Comparison of ENCODE assay signal across 25 cellular contexts in genomic region chr10:99084161-99084560, GRCh38.
DNase-seq lines count a peak whose midpoint lies in the region; ATAC-seq, FAIRE-seq and TF ChIP-seq lines count a peak whose summit lies in the region.
"Had no signal": no experiment of that assay in that cellular context is flagged by ENCODE, and none has a peak within 500 bp of the region (broad histone marks: within the 10 kb centered on the region; RNA-seq: fewer than 3 reads in every experiment).

No MANE protein-coding gene starts in this region.

- H3K23ac ChIP-seq in H1 (ENCODE audit: insufficient read length): no peak overlapping the region

- peak overlapping the region; percentile 17; the same call in 1 of the 2 replicates for H3K27ac Mint-ChIP-seq in GM23338

- no peaks in the 10 kb centered on the region for H3K9me2 ChIP-seq in GM23338 (ENCODE audit: insufficient read depth)

- H3K79me2 ChIP-seq in GM23338 (replicated peaks; ENCODE audit: insufficient read depth) (no peaks in the 10 kb centered on the region), H1 (ENCODE audit: control insufficient read depth in 1 of 2, insufficient read depth in 2 of 2, low read length in 2 of 2) (no peaks in the 10 kb centered on the region)

- TF ChIP-seq RAD21 in H1 (IDR thresholded peaks at IDR 0.05 in 1 of 2, conservative IDR thresholded peaks at IDR 0.05 in 1 of 2; ENCODE audit: low read depth in 2 of 2, low read length in 2 of 2): no peak

- DNase-seq in GM23338 (ENCODE audit: low spot score): peak; percentile 7
- no peak for DNase-seq in H1 (ENCODE audit: low read depth in 1 of 2, low spot score in 2 of 2)
- DNase-seq in left kidney (ENCODE audit: low read depth, low spot score): peak; percentile 5
- no peak for DNase-seq in thoracic aorta (ENCODE audit: low spot score)
- no peak for DNase-seq in Kasumi-1 (lab: John Stamatoyannopoulos, UW)
- DNase-seq in NCI-H2227 treated with DMSO at 0.1 percent for 48 hours (lab: John Stamatoyannopoulos, UW): no peak
- DNase-seq: AML-193; Calu3; CD8-positive, alpha-beta memory T cell; DMS153; KBM-7; NCI-H1092; NCI-H1436 treated with DMSO at 0.1 percent for 48 hours; NCI-H1930; NCI-H226; NCI-H524 treated with DMSO at 0.1 percent for 48 hours had no signal

- peak overlapping the region; percentile 16; the same call in 1 of the 3 replicates for H3K4me3 Mint-ChIP-seq in GM23338
- H3K4me3 Mint-ChIP-seq: CD8-positive, alpha-beta memory T cell had no signal

- 0 out of 2 replicates have a peak overlapping the region, but pooled peaks have one; percentile 9 for H3K4me3 ChIP-seq in GM23338
- peak overlapping the region in 1 of 4 experiments; percentile 4; a peak in 1 of 8 replicates for H3K4me3 ChIP-seq in H1 (ENCODE audit: extremely low read depth in 1 of 4, insufficient read depth in 2 of 4, low read depth in 3 of 4, low read length in 4 of 4)
- peak overlapping the region; percentile 22 for H3K4me3 ChIP-seq in thoracic aorta
- H3K4me3 ChIP-seq: SJSA1 had no signal

- no peak overlapping the region for H3K9ac ChIP-seq in H1 (replicated peaks in 1 of 4; ENCODE audit: extremely low read depth in 1 of 4, low read depth in 3 of 4, low read length in 3 of 4)

- no peak overlapping the region for H3K56ac ChIP-seq in H1 (replicated peaks; ENCODE audit: insufficient read length, low read depth, low read length)

- TF ChIP-seq CTCF in GM23338 (conservative IDR thresholded peaks at IDR 0.05; ENCODE audit: low read depth in 2 of 2) (no peak), H1 (IDR thresholded peaks at IDR 0.05; ENCODE audit: control extremely low read depth in 1 of 3, insufficient read depth in 1 of 3, low read depth in 1 of 3, low read length in 3 of 3) (no peak), thoracic aorta (IDR thresholded peaks at IDR 0.05) (no peak)

- no peak overlapping the region for H3K4ac ChIP-seq in H1 (replicated peaks; ENCODE audit: insufficient read length, low read depth, low read length)

- H3K36me3 ChIP-seq in GM23338 (ENCODE audit: insufficient read depth) (no peaks in the 10 kb centered on the region), H1 (ENCODE audit: control insufficient read depth in 2 of 4, insufficient read depth in 4 of 4, low read length in 3 of 4) (no peaks in the 10 kb centered on the region), thoracic aorta (no peaks in the 10 kb centered on the region)
- H3K36me3 ChIP-seq: SJSA1 had no signal

- no peak for TF ChIP-seq EP300 in H1 (IDR thresholded peaks at IDR 0.05; ENCODE audit: borderline replicate concordance in 1 of 2, low read depth in 2 of 2, low read length in 2 of 2)

- no peak overlapping the region for H4K8ac ChIP-seq in H1 (ENCODE audit: extremely low read depth, insufficient read depth, low read length)

- no peaks in the 10 kb centered on the region for H3K79me1 ChIP-seq in H1 (ENCODE audit: low read depth, low read length)

- peaks cover 3% of the 10 kb centered on the region; the same call in 2 of the 3 replicates for H3K9me3 Mint-ChIP-seq in GM23338

- no peaks in the 10 kb centered on the region for H3K9me3 ChIP-seq in H1 (ENCODE audit: insufficient read depth in 2 of 2, low read depth in 1 of 2, low read length in 1 of 2)
- H3K9me3 ChIP-seq in thoracic aorta: no peaks in the 10 kb centered on the region
- H3K9me3 ChIP-seq: SJSA1 had no signal

- peaks cover 21% of the 10 kb centered on the region for H3K4me1 ChIP-seq in GM23338 (ENCODE audit: insufficient read depth)
- H3K4me1 ChIP-seq in H1 (replicated peaks in 1 of 4; ENCODE audit: control insufficient read depth in 3 of 4, insufficient read depth in 4 of 4, low read length in 3 of 4): peaks cover 0 to 14% (median 4%) of the 10 kb centered on the region in 4 experiments; a peak in 4 of 7 replicates
- H3K4me1 ChIP-seq in thoracic aorta (ENCODE audit: control insufficient read depth in 1 of 2, low read depth in 2 of 2): peaks cover 28 to 60% of the 10 kb centered on the region in 2 donors
- H3K4me1 ChIP-seq: SJSA1 had no signal

- POLR2A ChIA-PET in H1 (lab: Charles Lee; ENCODE audit: partially characterized antibody): no interaction called here

- FAIRE-seq in H1 (lab: Jason Lieb, UNC): no peak
- FAIRE-seq: G401.6, GM12892, GM18507, H54, RCC 7860 had no signal

- no peak overlapping the region for H2BK5ac ChIP-seq in H1 (ENCODE audit: low read depth, low read length)

- H3K36me3 Mint-ChIP-seq in GM23338 (ENCODE audit: low read depth): no peaks in the 10 kb centered on the region
- H3K36me3 Mint-ChIP-seq: CD8-positive, alpha-beta memory T cell had no signal

- CTCF ChIA-PET in H1 (lab: Charles Lee; ENCODE audit: partially characterized antibody): interaction anchor here (1.3 kb wide), 1 partner anchor 10 kb away, joined by 3 read pairs; no protein-coding TSS in a partner anchor

- H2BK120ac ChIP-seq in H1 (replicated peaks; ENCODE audit: low read depth, low read length): no peak overlapping the region

- H2BK12ac ChIP-seq in H1 (ENCODE audit: low read depth, low read length): no peak overlapping the region

- no peak overlapping the region for H2AFZ ChIP-seq in GM23338
- H2AFZ ChIP-seq in H1 (ENCODE audit: low read length): no peak overlapping the region

- no peak overlapping the region for H3K14ac ChIP-seq in H1 (ENCODE audit: insufficient read length)

- no peaks in the 10 kb centered on the region for H3F3A ChIP-seq in GM23338 (replicated peaks; ENCODE audit: low read depth)

- H3K23me2 ChIP-seq in H1 (ENCODE audit: low read depth, low read length): no peaks in the 10 kb centered on the region

- no peaks in the 10 kb centered on the region for H3K27me3 ChIP-seq in GM23338 (ENCODE audit: insufficient read depth)
- no peaks in the 10 kb centered on the region for H3K27me3 ChIP-seq in H1 (replicated peaks in 1 of 4; ENCODE audit: control insufficient read depth in 3 of 4, extremely low read depth in 1 of 4, insufficient read depth in 3 of 4, low read length in 3 of 4)
- H3K27me3 ChIP-seq in thoracic aorta (replicated peaks; ENCODE audit: insufficient read depth): no peaks in the 10 kb centered on the region
- H3K27me3 ChIP-seq: SJSA1 had no signal

- H2AK5ac ChIP-seq in H1 (ENCODE audit: low read depth, low read length): no peak overlapping the region

- peaks cover 23% of the 10 kb centered on the region for H3K4me1 Mint-ChIP-seq in GM23338
- H3K4me1 Mint-ChIP-seq: CD8-positive, alpha-beta memory T cell had no signal

- no peak overlapping the region for H2BK15ac ChIP-seq in H1 (ENCODE audit: low read length)

- TF ChIP-seq POLR2A in H1 (IDR thresholded peaks at IDR 0.05; ENCODE audit: control extremely low read depth in 1 of 2, low read depth in 2 of 2, low read length in 2 of 2): no peak

- H4K5ac ChIP-seq in H1 (ENCODE audit: insufficient read length, low read depth, low read length): no peak overlapping the region

- H3K4me2 ChIP-seq in GM23338 (peak overlapping the region; percentile 36), H1 (ENCODE audit: insufficient read depth in 1 of 2, low read depth in 2 of 2, low read length in 2 of 2) (peak overlapping the region; percentile 48 to 58; a peak in 3 of 4 replicates)

- no peak overlapping the region for H2BK20ac ChIP-seq in H1 (ENCODE audit: low read length)

- H4K20me1 ChIP-seq in GM23338 (replicated peaks; ENCODE audit: insufficient read depth) (no peaks in the 10 kb centered on the region), H1 (replicated peaks in 1 of 2; ENCODE audit: control insufficient read depth in 1 of 2, insufficient read depth in 2 of 2, low read length in 2 of 2) (no peaks in the 10 kb centered on the region)

- peaks cover 2% of the 10 kb centered on the region for H3K27me3 Mint-ChIP-seq in GM23338 (ENCODE audit: insufficient read depth, low read depth, poor library complexity)
- H3K27me3 Mint-ChIP-seq: CD8-positive, alpha-beta memory T cell had no signal

- no peak overlapping the region for H4K91ac ChIP-seq in H1 (replicated peaks; ENCODE audit: insufficient read length, low read length)

- WGBS in H1 (ENCODE audit: extremely low coverage in 1 of 2, insufficient coverage in 1 of 2, insufficient read length in 1 of 2, insufficient replicate concordance in 2 of 2, low coverage in 1 of 2, low lambda C conversion rate in 2 of 2, missing lambda C conversion rate in 1 of 2), 2 experiments: 52% methylated on average over 3 of the region's 3 CpGs; no CpG with 5 or more reads in 1 of the 2 experiments

- no peak overlapping the region for H3K18ac ChIP-seq in H1 (ENCODE audit: extremely low read depth, low read length)

- ATAC-seq in GM23338: no peak; the same call in 2 of the 3 replicates
- ATAC-seq in thoracic aorta (ENCODE audit: insufficient number of reproducible peaks, low FRiP score, low read depth): no peak
- ATAC-seq in HG03469 (IDR thresholded peaks at IDR 0.05; ENCODE audit: unreplicated experiment): no peak
- ATAC-seq: Right ventricle myocardium inferior had no signal

- H3K27ac ChIP-seq in GM23338 (ENCODE audit: low read depth) (no peak overlapping the region), H1 (ENCODE audit: low read depth, low read length) (no peak overlapping the region), thoracic aorta (peak overlapping the region; percentile 48 to 65)
- H3K27ac ChIP-seq: C4-2B, SJSA1 had no signal

TF ChIP-seq in GM23338, 12 proteins besides CTCF, POLR2A, EP300 and RAD21 (continues in another document):
- TF ChIP-seq ETS1 (IDR thresholded peaks at IDR 0.05) (no peak), ZNF331 (CRISPR knock-in tag; IDR thresholded peaks at IDR 0.05; ENCODE audit: low read depth) (no peak), EZH2phosphoT487 (IDR thresholded peaks at IDR 0.05; ENCODE audit: unreplicated experiment) (no peak)

TF ChIP-seq in H1, 55 proteins besides CTCF, POLR2A, EP300 and RAD21:
- no peak for TF ChIP-seq SIN3A (conservative IDR thresholded peaks at IDR 0.05 in 1 of 2, IDR thresholded peaks at IDR 0.05 in 1 of 2; ENCODE audit: low read depth in 1 of 2, low read length in 2 of 2)
- TF ChIP-seq KDM4A (IDR thresholded peaks at IDR 0.05; ENCODE audit: low read depth, low read length, severe bottlenecking): no peak
- no peak for TF ChIP-seq JUN (IDR thresholded peaks at IDR 0.05; ENCODE audit: low read depth, low read length)
- no peak for TF ChIP-seq CBX5 (IDR thresholded peaks at IDR 0.05; ENCODE audit: low read depth, low read length)
- TF ChIP-seq BACH1 (IDR thresholded peaks at IDR 0.05; ENCODE audit: low read length): no peak
- TF ChIP-seq TEAD4 (IDR thresholded peaks at IDR 0.05; ENCODE audit: low read depth, low read length): no peak

Comparison
In these comparisons a context has a peak if more than half of its experiments do, and no peak if none do; other contexts are left out.
1. DNase-seq: peak in GM23338 (single experiment) and left kidney (single experiment); none in H1 (0 of 2), thoracic aorta (single experiment), Kasumi-1 (0 of 2) and NCI-H2227 treated with DMSO at 0.1 percent for 48 hours (single experiment).
2. H3K27ac ChIP-seq: peak in thoracic aorta (2 of 2); none in GM23338 (single experiment) and H1 (single experiment).